In genomic region chr3:86161493-86161892, GRCh38 we compare ENCODE assay signal across 34 cellular contexts.
"Had no signal": no experiment of that assay in that cellular context is flagged by ENCODE, and none has a peak within 500 bp of the region (broad histone marks: within the 10 kb centered on the region; RNA-seq: fewer than 3 reads in every experiment).

No MANE protein-coding gene starts in this region.

- H3K27me3 ChIP-seq: adrenal gland, body of pancreas, brain microvascular endothelial cell, breast epithelium had no signal

- H3K4me1 ChIP-seq: adrenal gland, body of pancreas, breast epithelium had no signal

- H3K4me3 ChIP-seq: adrenal gland, body of pancreas, breast epithelium had no signal

- H3K36me3 ChIP-seq: adrenal gland, brain microvascular endothelial cell, breast epithelium, WERI-Rb-1 had no signal

- DNase-seq: activated CD4-positive, alpha-beta memory T cell treated with anti-CD3 and anti-CD28 coated beads for 36 hours; activated CD4-positive, alpha-beta T cell treated with anti-CD3 and anti-CD28 coated beads for 4 hours; activated CD4-positive, alpha-beta T cell treated with anti-CD3 and anti-CD28 coated beads, Interleukin-2, amount 10 ng/mL, durations not matched to agents 24 days and 14 days; activated CD4-positive, alpha-beta T cell treated with anti-CD3 and anti-CD28 coated beads, Interleukin-2, amount 50 U/mL, for 1 hour; activated CD4-positive, alpha-beta T cell treated with anti-CD3 and anti-CD28 coated beads, Interleukin-2, amount 50 U/mL, for 4 hours; activated CD4-positive, CD25-positive, alpha-beta regulatory T cell; activated CD8-positive, alpha-beta memory T cell treated with anti-CD3 and anti-CD28 coated beads, Interleukin-2, amount 50 U/mL, for 4 hours; activated CD8-positive, alpha-beta T cell treated with anti-CD3 and anti-CD28 coated beads for 36 hours; activated effector memory CD4-positive, alpha-beta T cell treated with anti-CD3 and anti-CD28 coated beads, Interleukin-2, amount 50 U/mL, for 16 hours; activated gamma-delta T cell treated with Interleukin-2 at 50 U/mL for 16 hours; activated naive CD4-positive, alpha-beta T cell; activated naive CD4-positive, alpha-beta T cell treated with anti-CD3 and anti-CD28 coated beads for 36 hours; activated naive CD4-positive, alpha-beta T cell treated with anti-CD3 and anti-CD28 coated beads, Interleukin-2, amount 50 U/mL, for 16 hours; activated naive CD8-positive, alpha-beta T cell treated with anti-CD3 and anti-CD28 coated beads for 36 hours; activated T-cell treated with anti-CD3 and anti-CD28 coated beads for 4 hours; activated T-cell treated with anti-CD3 and anti-CD28 coated beads, Interleukin-2, amount 50 U/mL, for 1 hour; activated T-cell treated with anti-CD3 and anti-CD28 coated beads, Interleukin-2, amount 50 U/mL, for 4 hours; activated T-cell treated with anti-CD3 and anti-CD28 coated beads, Interleukin-2, amount 50 U/mL, for 72 hours; adrenal gland; amniotic stem cell; aorta; body of pancreas; brain microvascular endothelial cell; central memory CD4-positive, alpha-beta T cell; SW 1271; T-helper 1 cell; T-helper 2 cell; T-helper 9 cell; WERI-Rb-1 had no signal

- H3K9me3 ChIP-seq: adrenal gland, body of pancreas, breast epithelium had no signal

- H3K27ac ChIP-seq: adrenal gland, body of pancreas, brain microvascular endothelial cell, breast epithelium, WERI-Rb-1 had no signal

- ATAC-seq: activated CD4-positive, CD25-positive, alpha-beta regulatory T cell treated with anti-CD3 and anti-CD28 coated beads, Interleukin-2, amount 50 U/mL, for 24 hours; activated CD8-positive, alpha-beta T cell treated with anti-CD3 and anti-CD28 coated beads for 36 hours; activated naive CD4-positive, alpha-beta T cell treated with anti-CD3 and anti-CD28 coated beads, Interleukin-2, amount 50 U/mL, for 72 hours; activated T-cell treated with anti-CD3 and anti-CD28 coated beads, Interleukin-2, amount 50 U/mL, for 4 hours; activated T-cell treated with anti-CD3 and anti-CD28 coated beads, Interleukin-2, amount 50 U/mL, for 72 hours; activated T-helper 17 cell treated with anti-CD3 and anti-CD28 coated beads, Interleukin-2, amount 50 U/mL, for 72 hours; body of pancreas; WTC11 had no signal
